In the genomic region with DNA sequence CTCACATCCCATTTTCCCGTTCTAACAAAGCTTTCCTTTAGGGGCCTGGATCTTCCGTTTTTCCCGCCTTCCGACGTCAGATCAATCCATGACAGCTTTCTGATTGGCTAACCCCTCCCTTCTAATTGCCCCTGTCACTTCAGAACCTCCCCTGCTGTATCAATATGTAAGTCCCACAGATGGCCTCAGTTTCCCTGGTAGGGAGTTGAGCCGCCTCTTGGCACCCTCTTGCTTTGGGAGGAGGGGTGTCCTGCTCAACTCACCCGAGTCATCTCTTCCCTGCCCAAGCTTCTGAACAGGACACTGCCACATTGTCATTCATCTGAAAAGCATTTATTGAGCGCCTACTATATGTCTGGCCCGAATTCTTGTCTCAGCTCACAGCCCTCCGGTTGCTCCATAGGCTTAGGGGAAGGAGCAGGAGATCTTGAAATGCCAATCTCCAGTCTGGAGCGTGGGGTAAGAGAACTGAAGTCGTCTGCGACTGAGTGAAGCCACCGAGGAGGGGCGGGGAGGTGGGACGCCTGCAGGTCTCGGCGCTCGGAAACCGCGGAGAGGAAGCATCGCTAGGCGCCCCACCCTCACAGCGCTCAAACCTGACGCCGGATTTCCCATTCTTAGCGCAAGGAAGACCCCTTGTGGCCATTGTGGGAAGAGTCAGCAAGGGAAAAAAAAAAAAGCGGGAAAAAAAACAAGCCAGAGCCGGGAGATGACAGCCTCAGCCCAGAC, we compare ENCODE assay signal across 8 cellular contexts. TPM values are rescaled to one million over a fixed set of nuclear protein-coding genes. Genes with fewer than 3 reads are reported as not detected.
A peak's percentile ranks its signal among the peaks of the same experiment; 100 is the strongest.
DNase-seq lines count a peak whose midpoint lies in the region; ATAC-seq and TF ChIP-seq lines count a peak whose summit lies in the region.

No MANE protein-coding gene starts in this region.

- CTCF ChIA-PET in BJ (lab: Yijun Ruan, JAX), result interaction anchor here (0.5 to 4.8 kb wide), 42 partner anchors 9 to 541 kb away, joined by 3 to 39 read pairs (median 5); a partner anchor contains a TSS

- H3K36me3 ChIP-seq in BJ (ENCODE audit: control insufficient read depth, insufficient read depth, low read length), result no peaks in the 10 kb centered on the region
- H3K36me3 ChIP-seq in GM23338 (ENCODE audit: insufficient read depth), result no peaks in the 10 kb centered on the region
- H3K36me3 ChIP-seq in iPS DF 6.9 (ENCODE audit: control insufficient read depth, insufficient read depth, low read length), result no peaks in the 10 kb centered on the region

- peaks cover 3% of the 10 kb centered on the region for H3K27me3 ChIP-seq in BJ (ENCODE audit: control insufficient read depth, insufficient read depth, low read length)
- H3K27me3 ChIP-seq in GM23338 (ENCODE audit: insufficient read depth), result peaks cover 65% of the 10 kb centered on the region
- H3K27me3 ChIP-seq in iPS DF 6.9 (ENCODE audit: control insufficient read depth, insufficient read depth, low read length), result peaks cover 2% of the 10 kb centered on the region; the same call in 1 of the 2 replicates

- peaks cover 32% of the 10 kb centered on the region for H3K4me1 Mint-ChIP-seq in GM23338

- no peaks in the 10 kb centered on the region; the same call in 2 of the 3 replicates for H3K9me3 Mint-ChIP-seq in GM23338

- H2AFZ ChIP-seq in GM23338, result no peak overlapping the region; the same call in 1 of the 2 replicates

- peaks cover 28% of the 10 kb centered on the region for H3K4me1 ChIP-seq in GM23338 (ENCODE audit: insufficient read depth)
- H3K4me1 ChIP-seq in iPS DF 6.9 (ENCODE audit: control insufficient read depth, insufficient read depth, low read length), result peaks cover 3% of the 10 kb centered on the region; the same call in 1 of the 2 replicates

- no peak for DNase-seq in BJ (ENCODE audit: low read depth)
- peak; percentile 98 for DNase-seq in GM23338 (ENCODE audit: low spot score)
- peak; percentile 79 for DNase-seq in NCI-H2081 treated with DMSO at 0.1 percent for 48 hours (lab: John Stamatoyannopoulos, UW)
- DNase-seq in T1000 (lab: John Stamatoyannopoulos, UW), result peak; percentile 99
- DNase-seq in astrocyte of the cerebellum (ENCODE audit: low read depth), result peak; percentile 53
- no peak for DNase-seq in iPS DF 6.9 (ENCODE audit: low read depth, low spot score)
- DNase-seq in skeletal muscle cell (ENCODE audit: low read depth), result no peak

- H4K20me1 ChIP-seq in GM23338 (replicated peaks; ENCODE audit: insufficient read depth), result no peaks in the 10 kb centered on the region

- H3K4me3 ChIP-seq in BJ (ENCODE audit: low read depth, low read length), result peak overlapping the region; percentile 25
- H3K4me3 ChIP-seq in GM23338, result peak overlapping the region; percentile 64
- H3K4me3 ChIP-seq in astrocyte of the cerebellum (ENCODE audit: low read depth, low read length), result peak overlapping the region; percentile 36
- peak overlapping the region; percentile 29; the same call in 1 of the 2 replicates for H3K4me3 ChIP-seq in iPS DF 6.9 (ENCODE audit: low read length)
- H3K4me3 ChIP-seq in skeletal muscle cell (ENCODE audit: low read depth, low read length), result peak overlapping the region; percentile 48

- in situ Hi-C loops in astrocyte of the cerebellum (cut with HindIII; ENCODE audit: low sequenced_read_pairs), result loop anchor here (5.0 kb wide), 1 partner anchor 156 kb away; no protein-coding TSS in a partner anchor

- peaks cover 21% of the 10 kb centered on the region for H3F3A ChIP-seq in GM23338 (replicated peaks; ENCODE audit: low read depth)

- no CpG with 5 or more reads among the region's 29 CpGs for WGBS in iPS DF 6.9 (ENCODE audit: insufficient coverage, insufficient read length)

- ATAC-seq in GM23338 (peak; percentile 51), GM21786 (IDR thresholded peaks at IDR 0.05; ENCODE audit: unreplicated experiment) (no peak)

- peak; percentile 88 for TF ChIP-seq CTCF in BJ (IDR thresholded peaks at IDR 0.05; ENCODE audit: insufficient read depth, low read depth, low read length)
- TF ChIP-seq CTCF in GM23338 (conservative IDR thresholded peaks at IDR 0.05; ENCODE audit: low read depth in 2 of 2), result peak; percentile 71 to 81
- peak; percentile 81 for TF ChIP-seq CTCF in astrocyte of the cerebellum (IDR thresholded peaks at IDR 0.05; ENCODE audit: low read depth, low read length, missing control alignments)

- no peaks in the 10 kb centered on the region for H3K9me2 ChIP-seq in GM23338 (ENCODE audit: insufficient read depth)

- H3K79me2 ChIP-seq in GM23338 (replicated peaks; ENCODE audit: insufficient read depth), result no peaks in the 10 kb centered on the region

- no peaks in the 10 kb centered on the region for H3K9me3 ChIP-seq in iPS DF 6.9 (ENCODE audit: control insufficient read depth, insufficient read depth, low read length)

- H3K4me3 Mint-ChIP-seq in GM23338, result peak overlapping the region; percentile 77

- POLR2A ChIA-PET in BJ (lab: Charles Lee), result interaction anchor here (0.5 to 0.6 kb wide), 2 partner anchors 108 to 250 kb away, joined by 3 to 4 read pairs; a partner anchor contains a TSS

- H3K27ac ChIP-seq in GM23338 (ENCODE audit: low read depth), result no peak overlapping the region
- H3K27ac ChIP-seq in iPS DF 6.9 (ENCODE audit: low read length), result no peak overlapping the region

- H3K4me2 ChIP-seq in GM23338, result peak overlapping the region; percentile 89

- no peak overlapping the region for H3K27ac Mint-ChIP-seq in GM23338

- peaks cover 49% of the 10 kb centered on the region for H3K27me3 Mint-ChIP-seq in GM23338 (ENCODE audit: insufficient read depth, low read depth, poor library complexity)

- no peaks in the 10 kb centered on the region; the same call in 2 of the 3 replicates for H3K36me3 Mint-ChIP-seq in GM23338 (ENCODE audit: low read depth)

TF ChIP-seq in GM23338, 12 proteins besides CTCF, POLR2A, EP300 and RAD21 (continues in another document):
- no peak for TF ChIP-seq ZNF114 (CRISPR knock-in tag; IDR thresholded peaks at IDR 0.05)
- TF ChIP-seq, protein P1, sequence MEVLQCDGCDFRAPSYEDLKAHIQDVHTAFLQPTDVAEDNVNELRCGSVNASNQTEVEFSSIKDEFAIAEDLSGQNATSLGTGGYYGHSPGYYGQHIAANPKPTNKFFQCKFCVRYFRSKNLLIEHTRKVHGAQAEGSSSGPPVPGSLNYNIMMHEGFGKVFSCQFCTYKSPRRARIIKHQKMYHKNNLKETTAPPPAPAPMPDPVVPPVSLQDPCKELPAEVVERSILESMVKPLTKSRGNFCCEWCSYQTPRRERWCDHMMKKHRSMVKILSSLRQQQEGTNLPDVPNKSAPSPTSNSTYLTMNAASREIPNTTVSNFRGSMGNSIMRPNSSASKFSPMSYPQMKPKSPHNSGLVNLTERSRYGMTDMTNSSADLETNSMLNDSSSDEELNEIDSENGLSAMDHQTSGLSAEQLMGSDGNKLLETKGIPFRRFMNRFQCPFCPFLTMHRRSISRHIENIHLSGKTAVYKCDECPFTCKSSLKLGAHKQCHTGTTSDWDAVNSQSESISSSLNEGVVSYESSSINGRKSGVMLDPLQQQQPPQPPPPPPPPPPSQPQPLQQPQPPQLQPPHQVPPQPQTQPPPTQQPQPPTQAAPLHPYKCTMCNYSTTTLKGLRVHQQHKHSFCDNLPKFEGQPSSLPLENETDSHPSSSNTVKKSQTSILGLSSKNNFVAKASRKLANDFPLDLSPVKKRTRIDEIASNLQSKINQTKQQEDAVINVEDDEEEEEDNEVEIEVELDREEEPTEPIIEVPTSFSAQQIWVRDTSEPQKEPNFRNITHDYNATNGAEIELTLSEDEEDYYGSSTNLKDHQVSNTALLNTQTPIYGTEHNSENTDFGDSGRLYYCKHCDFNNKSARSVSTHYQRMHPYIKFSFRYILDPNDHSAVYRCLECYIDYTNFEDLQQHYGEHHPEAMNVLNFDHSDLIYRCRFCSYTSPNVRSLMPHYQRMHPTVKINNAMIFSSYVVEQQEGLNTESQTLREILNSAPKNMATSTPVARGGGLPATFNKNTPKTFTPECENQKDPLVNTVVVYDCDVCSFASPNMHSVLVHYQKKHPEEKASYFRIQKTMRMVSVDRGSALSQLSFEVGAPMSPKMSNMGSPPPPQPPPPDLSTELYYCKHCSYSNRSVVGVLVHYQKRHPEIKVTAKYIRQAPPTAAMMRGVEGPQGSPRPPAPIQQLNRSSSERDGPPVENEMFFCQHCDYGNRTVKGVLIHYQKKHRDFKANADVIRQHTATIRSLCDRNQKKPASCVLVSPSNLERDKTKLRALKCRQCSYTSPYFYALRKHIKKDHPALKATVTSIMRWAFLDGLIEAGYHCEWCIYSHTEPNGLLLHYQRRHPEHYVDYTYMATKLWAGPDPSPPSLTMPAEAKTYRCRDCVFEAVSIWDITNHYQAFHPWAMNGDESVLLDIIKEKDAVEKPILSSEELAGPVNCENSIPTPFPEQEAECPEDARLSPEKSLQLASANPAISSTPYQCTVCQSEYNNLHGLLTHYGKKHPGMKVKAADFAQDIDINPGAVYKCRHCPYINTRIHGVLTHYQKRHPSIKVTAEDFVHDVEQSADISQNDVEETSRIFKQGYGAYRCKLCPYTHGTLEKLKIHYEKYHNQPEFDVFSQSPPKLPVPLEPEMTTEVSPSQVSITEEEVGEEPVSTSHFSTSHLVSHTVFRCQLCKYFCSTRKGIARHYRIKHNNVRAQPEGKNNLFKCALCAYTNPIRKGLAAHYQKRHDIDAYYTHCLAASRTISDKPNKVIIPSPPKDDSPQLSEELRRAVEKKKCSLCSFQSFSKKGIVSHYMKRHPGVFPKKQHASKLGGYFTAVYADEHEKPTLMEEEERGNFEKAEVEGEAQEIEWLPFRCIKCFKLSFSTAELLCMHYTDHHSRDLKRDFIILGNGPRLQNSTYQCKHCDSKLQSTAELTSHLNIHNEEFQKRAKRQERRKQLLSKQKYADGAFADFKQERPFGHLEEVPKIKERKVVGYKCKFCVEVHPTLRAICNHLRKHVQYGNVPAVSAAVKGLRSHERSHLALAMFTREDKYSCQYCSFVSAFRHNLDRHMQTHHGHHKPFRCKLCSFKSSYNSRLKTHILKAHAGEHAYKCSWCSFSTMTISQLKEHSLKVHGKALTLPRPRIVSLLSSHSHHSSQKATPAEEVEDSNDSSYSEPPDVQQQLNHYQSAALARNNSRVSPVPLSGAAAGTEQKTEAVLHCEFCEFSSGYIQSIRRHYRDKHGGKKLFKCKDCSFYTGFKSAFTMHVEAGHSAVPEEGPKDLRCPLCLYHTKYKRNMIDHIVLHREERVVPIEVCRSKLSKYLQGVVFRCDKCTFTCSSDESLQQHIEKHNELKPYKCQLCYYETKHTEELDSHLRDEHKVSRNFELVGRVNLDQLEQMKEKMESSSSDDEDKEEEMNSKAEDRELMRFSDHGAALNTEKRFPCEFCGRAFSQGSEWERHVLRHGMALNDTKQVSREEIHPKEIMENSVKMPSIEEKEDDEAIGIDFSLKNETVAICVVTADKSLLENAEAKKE (CRISPR knock-in tag; IDR thresholded peaks at IDR 0.05), result no peak
- 0 out of 2 replicates have a peak, but pooled peaks have one; percentile 15 for TF ChIP-seq CREB1 (CRISPR knock-in tag; IDR thresholded peaks at IDR 0.05; ENCODE audit: low read depth)
- TF ChIP-seq EZH2 (IDR thresholded peaks at IDR 0.05; ENCODE audit: low read depth, unreplicated experiment), result no peak

RNA-seq across cellular contexts. Expression of a gene that starts 28.0 kb away (rescaled TPM):
- polyA plus RNA-seq in BJ (2011; rRNA removed), result 29.8 and 43.7 TPM in 2 replicates
- 15.9 and 23.1 TPM in 2 replicates for polyA minus RNA-seq in BJ (2011; rRNA and poly(A)+ RNA removed)
- total RNA-seq in GM23338 (2014; rRNA removed; shearing (Covaris generic)), result 19.6 and 23.8 TPM in 2 replicates
- 21.8 and 23.1 TPM in 2 replicates for polyA plus RNA-seq in GM23338 (2016; fragmentation: Nextera tagmentation; extraction: Ambion mirVana)

Comparison
In these comparisons a context has a peak if more than half of its experiments do, and no peak if none do; other contexts are left out.
1. DNase-seq: peak in GM23338 (single experiment), NCI-H2081 treated with DMSO at 0.1 percent for 48 hours (single experiment), T1000 (single experiment) and astrocyte of the cerebellum (single experiment); none in BJ (single experiment), iPS DF 6.9 (single experiment) and skeletal muscle cell (single experiment).
2. Peak in every context shown above with its lines, with median percentiles within 50 percentile points of each other: H3K4me3 ChIP-seq and CTCF ChIP-seq.